In genomic region chr10:132412316-132413192, GRCh38 we compare ENCODE assay signal across 9 cellular contexts. TPM values are rescaled to one million over a fixed set of nuclear protein-coding genes. Genes with fewer than 3 reads are reported as not detected.
DNase-seq lines count a peak whose midpoint lies in the region; TF ChIP-seq lines count a peak whose summit lies in the region.
"Had no signal": no experiment of that assay in that cellular context is flagged by ENCODE, and none has a peak within 500 bp of the region (broad histone marks: within the 10 kb centered on the region; RNA-seq: fewer than 3 reads in every experiment).

No MANE protein-coding gene starts in this region.

- peak overlapping the region; percentile 57 for H3K27ac Mint-ChIP-seq in neural crest cell (ENCODE audit: unreplicated experiment)
- no peak overlapping the region for H3K27ac Mint-ChIP-seq in activated T-cell treated with anti-CD3 and anti-CD28 coated beads, Interleukin-2, amount 50 U/mL, for 24 hours
- H3K27ac Mint-ChIP-seq in activated T-helper 1 cell treated with anti-CD3 and anti-CD28 coated beads, Interleukin-12 subunit alpha, Interleukin-12 subunit beta, Interleukin-2, Interleukin-4 antibody, amounts not matched to agents 30 ng/mL and 10 ng/mL and 1 ng/mL, durations not matched to agents 14 hours and 24 hours and 36 hours: no peak overlapping the region

- TF ChIP-seq CTCF in epithelial cell of esophagus (IDR thresholded peaks at IDR 0.05; ENCODE audit: insufficient read depth, low read depth, low read length, missing control alignments) (no peak), neural crest cell (conservative IDR thresholded peaks at IDR 0.05) (no peak), transverse colon (IDR thresholded peaks at IDR 0.05) (no peak)

- peak overlapping the region; percentile 52 for H3K4me3 ChIP-seq in SK-N-MC
- H3K4me3 ChIP-seq in epithelial cell of esophagus (ENCODE audit: low read length): no peak overlapping the region
- H3K4me3 ChIP-seq in transverse colon: no peak overlapping the region

- H3K4me3 Mint-ChIP-seq in neural crest cell: no peak overlapping the region
- H3K4me3 Mint-ChIP-seq in activated T-cell treated with anti-CD3 and anti-CD28 coated beads, Interleukin-2, amount 50 U/mL, for 24 hours: no peak overlapping the region
- H3K4me3 Mint-ChIP-seq in activated T-helper 1 cell treated with anti-CD3 and anti-CD28 coated beads, Interleukin-12 subunit alpha, Interleukin-12 subunit beta, Interleukin-2, Interleukin-4 antibody, amounts not matched to agents 30 ng/mL and 10 ng/mL and 1 ng/mL, durations not matched to agents 14 hours and 24 hours and 36 hours: no peak overlapping the region

- peaks cover 4% of the 10 kb centered on the region; the same call in 1 of the 2 replicates for H3K36me3 ChIP-seq in SK-N-MC (ENCODE audit: insufficient read depth, low read length)
- H3K36me3 ChIP-seq in transverse colon: no peaks in the 10 kb centered on the region

- no peak for DNase-seq in SK-N-MC (ENCODE audit: low read depth, low spot score)
- DNase-seq in epithelial cell of esophagus (ENCODE audit: low read depth): peak; percentile 37
- no peak for DNase-seq in neural crest cell (ENCODE audit: low read depth, low spot score)
- no peak for DNase-seq in transverse colon
- DNase-seq in NCI-H1930 (lab: John Stamatoyannopoulos, UW): no peak
- DNase-seq in activated T-cell treated with anti-CD3 and anti-CD28 coated beads, Interleukin-2, amount 50 U/mL, for 24 hours: no peak
- no peak for DNase-seq in activated T-helper 1 cell treated with anti-CD3 and anti-CD28 coated beads, Interleukin-12 subunit alpha, Interleukin-12 subunit beta, Interleukin-2, Interleukin-4 antibody, amounts not matched to agents 30 ng/mL and 10 ng/mL and 1 ng/mL, durations not matched to agents 14 hours and 24 hours and 36 hours (ENCODE audit: low spot score)
- DNase-seq: activated naive CD4-positive, alpha-beta T cell treated with Interleukin-2 at 50 U/mL for 16 hours; RPMI8226 had no signal

- H3K27me3 ChIP-seq in transverse colon: no peaks in the 10 kb centered on the region

- peak overlapping the region; percentile 20 for H3K9ac ChIP-seq in SK-N-MC (ENCODE audit: insufficient read length)

- intact Hi-C loops in transverse colon (cut with DNase I; ENCODE audit: low total_unique reads): no loop called here
- intact Hi-C loops in activated T-helper 1 cell treated with anti-CD3 and anti-CD28 coated beads, Interleukin-12 subunit alpha, Interleukin-12 subunit beta, Interleukin-2, Interleukin-4 antibody, amounts not matched to agents 30 ng/mL and 10 ng/mL and 1 ng/mL, durations not matched to agents 14 hours and 24 hours and 36 hours (cut with micrococcal nuclease): no loop called here

- H3K9me3 Mint-ChIP-seq in neural crest cell: no peaks in the 10 kb centered on the region
- no peaks in the 10 kb centered on the region for H3K9me3 Mint-ChIP-seq in activated T-cell treated with anti-CD3 and anti-CD28 coated beads, Interleukin-2, amount 50 U/mL, for 24 hours
- no peaks in the 10 kb centered on the region for H3K9me3 Mint-ChIP-seq in activated T-helper 1 cell treated with anti-CD3 and anti-CD28 coated beads, Interleukin-12 subunit alpha, Interleukin-12 subunit beta, Interleukin-2, Interleukin-4 antibody, amounts not matched to agents 30 ng/mL and 10 ng/mL and 1 ng/mL, durations not matched to agents 14 hours and 24 hours and 36 hours

- TF ChIP-seq POLR2A in transverse colon (IDR thresholded peaks at IDR 0.05): no peak

- 77 to 80% methylated on average over 4 to 29 of the region's 29 CpGs for WGBS in transverse colon (ENCODE audit: low coverage in 1 of 2), 2 donors

- H3K9me3 ChIP-seq in SK-N-MC (ENCODE audit: low read depth, low read length) (no peaks in the 10 kb centered on the region), transverse colon (no peaks in the 10 kb centered on the region)

- in situ Hi-C loops in transverse colon (cut with MboI; ENCODE audit: low pct_ligation_motif_present in 1 of 4, low pct_unique_long_range_greater_than_20kb in 1 of 4, low sequenced_read_pairs in 3 of 4): no loop called here

- H3K27ac ChIP-seq in SK-N-MC: peak overlapping the region; percentile 95
- H3K27ac ChIP-seq in transverse colon: peak overlapping the region; percentile 91 to 97 (median 95)

- TF ChIP-seq EP300 in transverse colon (IDR thresholded peaks at IDR 0.05; ENCODE audit: low read depth): no peak

- peaks cover 39 to 82% (median 73%) of the 10 kb centered on the region in 4 donors for H3K4me1 ChIP-seq in transverse colon

- peaks cover 6% of the 10 kb centered on the region for H3K36me3 Mint-ChIP-seq in neural crest cell (ENCODE audit: low read depth)
- H3K36me3 Mint-ChIP-seq in activated T-cell treated with anti-CD3 and anti-CD28 coated beads, Interleukin-2, amount 50 U/mL, for 24 hours (ENCODE audit: low read depth): peaks cover under 1% of the 10 kb centered on the region
- H3K36me3 Mint-ChIP-seq in activated T-helper 1 cell treated with anti-CD3 and anti-CD28 coated beads, Interleukin-12 subunit alpha, Interleukin-12 subunit beta, Interleukin-2, Interleukin-4 antibody, amounts not matched to agents 30 ng/mL and 10 ng/mL and 1 ng/mL, durations not matched to agents 14 hours and 24 hours and 36 hours (ENCODE audit: low read depth): peaks cover 5% of the 10 kb centered on the region

- no peaks in the 10 kb centered on the region for H3K27me3 Mint-ChIP-seq in neural crest cell (ENCODE audit: low read depth)
- no peaks in the 10 kb centered on the region for H3K27me3 Mint-ChIP-seq in activated T-cell treated with anti-CD3 and anti-CD28 coated beads, Interleukin-2, amount 50 U/mL, for 24 hours
- H3K27me3 Mint-ChIP-seq in activated T-helper 1 cell treated with anti-CD3 and anti-CD28 coated beads, Interleukin-12 subunit alpha, Interleukin-12 subunit beta, Interleukin-2, Interleukin-4 antibody, amounts not matched to agents 30 ng/mL and 10 ng/mL and 1 ng/mL, durations not matched to agents 14 hours and 24 hours and 36 hours (ENCODE audit: insufficient read depth): no peaks in the 10 kb centered on the region

- H3K4me1 Mint-ChIP-seq in neural crest cell: peaks cover 31% of the 10 kb centered on the region
- H3K4me1 Mint-ChIP-seq in activated T-cell treated with anti-CD3 and anti-CD28 coated beads, Interleukin-2, amount 50 U/mL, for 24 hours (ENCODE audit: low read depth): peaks cover 12% of the 10 kb centered on the region
- no peaks in the 10 kb centered on the region for H3K4me1 Mint-ChIP-seq in activated T-helper 1 cell treated with anti-CD3 and anti-CD28 coated beads, Interleukin-12 subunit alpha, Interleukin-12 subunit beta, Interleukin-2, Interleukin-4 antibody, amounts not matched to agents 30 ng/mL and 10 ng/mL and 1 ng/mL, durations not matched to agents 14 hours and 24 hours and 36 hours (ENCODE audit: low read depth)

RNA-seq across cellular contexts. Expression of gene PWWP2B, which starts 15.6 kb away (rescaled TPM):
- total RNA-seq in neural crest cell (14.2 and 15.3 TPM in 2 replicates), transverse colon (100 to 1,000 TPM in 1 of 4 donors, 10 to 100 TPM in 3; 45.9 to 129 (median 61.2) TPM)
- total RNA-seq in activated T-helper 1 cell treated with anti-CD3 and anti-CD28 coated beads, Interleukin-12 subunit alpha, Interleukin-12 subunit beta, Interleukin-2, Interleukin-4 antibody, amounts not matched to agents 30 ng/mL and 10 ng/mL and 1 ng/mL, durations not matched to agents 14 hours and 24 hours and 36 hours: 4.1 and 4.8 TPM in 2 replicates
